2 cellular contexts compared by ENCODE assay signal in genomic region chr1:26832249-26832960, GRCh38.
A peak's percentile ranks its signal among the peaks of the same experiment; 100 is the strongest.
TF ChIP-seq lines count a peak whose summit lies in the region.

No MANE protein-coding gene starts in this region.

TF ChIP-seq in GM12891, 5 proteins besides CTCF, POLR2A, EP300 and RAD21:
- TF ChIP-seq TAF1 (IDR thresholded peaks at IDR 0.05; ENCODE audit: low read depth, low read length): no peak
- no peak for TF ChIP-seq SPI1 (IDR thresholded peaks at IDR 0.05; ENCODE audit: low read depth, low read length)
- TF ChIP-seq POU2F2 (IDR thresholded peaks at IDR 0.05; ENCODE audit: low read depth, low read length): no peak
- no peak for TF ChIP-seq POLR2AphosphoS5 (IDR thresholded peaks at IDR 0.05; ENCODE audit: low read depth, low read length)
- no peak for TF ChIP-seq PAX5 (IDR thresholded peaks at IDR 0.05; ENCODE audit: insufficient read depth, low read length, severe bottlenecking)

TF ChIP-seq in GM12878, 131 proteins besides CTCF, POLR2A, EP300 and RAD21:
- TF ChIP-seq MLLT1 (IDR thresholded peaks at IDR 0.05) (peak; percentile 63), RUNX3 (IDR thresholded peaks at IDR 0.05; ENCODE audit: low read length) (no peak)
